In genomic region chr1:30778156-30778978, GRCh38 we compare ENCODE assay signal across 1 cellular context.
TF ChIP-seq lines count a peak whose summit lies in the region.

No MANE protein-coding gene starts in this region.

TF ChIP-seq in HCT116, 20 proteins besides CTCF, POLR2A, EP300 and RAD21 (continued from another document):
- TF ChIP-seq ATF3 (IDR thresholded peaks at IDR 0.05), result no peak
- TF ChIP-seq ZFX (IDR thresholded peaks at IDR 0.05), result no peak
